In the genomic region with DNA sequence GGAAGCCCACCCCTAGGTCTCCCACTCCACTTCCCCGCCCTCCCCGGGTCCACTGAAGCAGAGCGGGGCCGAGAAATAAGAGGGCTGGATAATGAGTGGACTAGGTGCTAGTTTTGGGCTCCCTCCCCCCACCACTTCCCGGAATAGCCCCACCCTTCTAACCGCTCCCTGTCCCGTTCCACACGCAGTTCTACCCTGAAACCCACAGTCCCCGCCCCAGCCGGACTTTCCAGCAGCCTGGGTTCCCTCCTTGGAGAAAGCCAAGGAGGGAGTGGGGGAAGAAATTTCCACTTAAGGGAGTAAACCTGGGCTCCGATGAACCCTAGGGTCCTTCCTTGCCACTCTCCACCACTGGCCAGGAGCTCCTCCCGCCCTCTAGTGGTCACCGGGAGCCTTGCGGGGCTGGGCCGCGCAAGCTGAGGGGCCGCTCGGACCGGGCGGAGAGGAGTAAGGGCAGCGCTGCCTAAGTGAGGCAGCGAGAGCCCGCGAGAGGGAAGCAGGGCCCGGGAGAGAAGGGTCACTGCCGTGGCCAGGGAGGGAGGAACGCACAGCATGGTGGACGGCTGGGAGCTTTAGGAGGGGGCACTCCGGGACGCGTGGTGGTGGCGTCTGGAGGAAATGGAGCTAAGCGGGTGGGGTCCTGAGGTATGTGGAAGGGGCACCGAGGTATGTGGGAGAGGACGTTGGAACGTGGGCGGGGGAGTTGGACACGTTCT, we compare ENCODE assay signal across 8 cellular contexts. TPM values are rescaled to one million over a fixed set of nuclear protein-coding genes. Genes with fewer than 3 reads are reported as not detected.
DNase-seq lines count a peak whose midpoint lies in the region; ATAC-seq and TF ChIP-seq lines count a peak whose summit lies in the region.

No MANE protein-coding gene starts in this region.

- DNase-seq in CD8-positive, alpha-beta T cell: peak in 6 of 7 experiments; percentile 57 to 84 (median 70)
- peak; percentile 59 for DNase-seq in activated T-cell treated with anti-CD3 and anti-CD28 coated beads for 4 hours
- peak; percentile 89 for DNase-seq in epithelial cell of esophagus (ENCODE audit: low read depth)
- DNase-seq in mucosa of gallbladder (ENCODE audit: low spot score): peak; percentile 88
- DNase-seq in stimulated activated CD8-positive, alpha-beta memory T cell treated with anti-CD3 and anti-CD28 coated beads, Interleukin-7, amount 100 ng/mL, for 4 hours (ENCODE audit: low read depth in 2 of 2): peak; percentile 49 to 58

- no peaks in the 10 kb centered on the region for H4K20me1 ChIP-seq in OCI-LY1 (ENCODE audit: insufficient read depth, low read length)

- H2AFZ ChIP-seq in OCI-LY1 (ENCODE audit: low read length): no peak overlapping the region

- peak; percentile 14 for ATAC-seq in CD8-positive, alpha-beta T cell
- peak; percentile 48 for ATAC-seq in GM19452 (IDR thresholded peaks at IDR 0.05; ENCODE audit: unreplicated experiment)

- H3K36me3 ChIP-seq in CD8-positive, alpha-beta T cell (ENCODE audit: insufficient read depth, low read length): no peaks in the 10 kb centered on the region
- peaks cover 21% of the 10 kb centered on the region for H3K36me3 ChIP-seq in HUES6 (ENCODE audit: control insufficient read depth, insufficient read depth, low read length)
- H3K36me3 ChIP-seq in OCI-LY1 (ENCODE audit: insufficient read depth, low read length): no peaks in the 10 kb centered on the region

- peak overlapping the region; percentile 85 for H3K4me3 ChIP-seq in CD8-positive, alpha-beta T cell (ENCODE audit: low read depth, low read length)
- H3K4me3 ChIP-seq in HUES6 (ENCODE audit: low read depth, low read length): peak overlapping the region; percentile 76
- H3K4me3 ChIP-seq in OCI-LY1 (ENCODE audit: low read depth, low read length, poor library complexity, severe bottlenecking): peak overlapping the region; percentile 64
- peak overlapping the region; percentile 49 for H3K4me3 ChIP-seq in epithelial cell of esophagus (ENCODE audit: low read length)

- peak overlapping the region; percentile 98 for H3K27ac Mint-ChIP-seq in CD8-positive, alpha-beta T cell

- peaks cover 30% of the 10 kb centered on the region for H3K4me1 Mint-ChIP-seq in CD8-positive, alpha-beta T cell (ENCODE audit: low read depth)

- no peaks in the 10 kb centered on the region for H3F3A ChIP-seq in OCI-LY1 (ENCODE audit: insufficient read depth, low read length)

- peak overlapping the region; percentile 85 for H3K4me3 Mint-ChIP-seq in CD8-positive, alpha-beta T cell

- H3K27ac ChIP-seq in CD8-positive, alpha-beta T cell (ENCODE audit: low read depth, low read length): peak overlapping the region; percentile 89
- H3K27ac ChIP-seq in HUES6 (ENCODE audit: low read depth, low read length) (peak overlapping the region; percentile 54; the same call in 1 of the 2 replicates), OCI-LY1 (ENCODE audit: low read depth, low read length, poor library complexity, severe bottlenecking) (no peak overlapping the region)

- TF ChIP-seq CTCF in CD8-positive, alpha-beta T cell (IDR thresholded peaks at IDR 0.05): peak; percentile 87
- TF ChIP-seq CTCF in OCI-LY1 (IDR thresholded peaks at IDR 0.05; ENCODE audit: low read length) (peak; percentile 97), epithelial cell of esophagus (IDR thresholded peaks at IDR 0.05; ENCODE audit: insufficient read depth, low read depth, low read length, missing control alignments) (peak; percentile 85)

- H3K9ac ChIP-seq in HUES6 (ENCODE audit: low read length) (peak overlapping the region; percentile 87), OCI-LY1 (ENCODE audit: low read length) (peak overlapping the region; percentile 12; the same call in 1 of the 2 replicates)

- peak overlapping the region; percentile 96 for H3K4me2 ChIP-seq in OCI-LY1 (ENCODE audit: low read length)

- POLR2A ChIA-PET in CD8-positive, alpha-beta T cell (lab: Charles Lee): interaction anchor here (0.8 to 3.6 kb wide), 10 partner anchors 9 to 405 kb away, joined by 3 to 53 read pairs (median 3); a partner anchor contains a TSS

- peaks cover 24% of the 10 kb centered on the region for H3K4me1 ChIP-seq in CD8-positive, alpha-beta T cell (ENCODE audit: insufficient read depth, low read length)
- peaks cover 15% of the 10 kb centered on the region for H3K4me1 ChIP-seq in HUES6 (ENCODE audit: control insufficient read depth, insufficient read depth, low read length)
- peaks cover 21% of the 10 kb centered on the region for H3K4me1 ChIP-seq in OCI-LY1 (ENCODE audit: insufficient read depth, low read length, severe bottlenecking)

- H3K27me3 Mint-ChIP-seq in CD8-positive, alpha-beta T cell (ENCODE audit: low read depth): no peaks in the 10 kb centered on the region

- CTCF ChIA-PET in CD8-positive, alpha-beta T cell (lab: Charles Lee): interaction anchor here (0.5 to 7.6 kb wide), 20 partner anchors 9 to 913 kb away, joined by 3 to 147 read pairs (median 4); a partner anchor contains a TSS

- no peaks in the 10 kb centered on the region for H3K79me2 ChIP-seq in OCI-LY1 (ENCODE audit: insufficient read depth, low read length)

- H3K36me3 Mint-ChIP-seq in CD8-positive, alpha-beta T cell: peaks cover 2% of the 10 kb centered on the region

- H3K27me3 ChIP-seq in CD8-positive, alpha-beta T cell (ENCODE audit: insufficient read depth, low read length): no peaks in the 10 kb centered on the region
- no peaks in the 10 kb centered on the region for H3K27me3 ChIP-seq in HUES6 (ENCODE audit: control insufficient read depth, insufficient read depth, low read length)
- no peaks in the 10 kb centered on the region for H3K27me3 ChIP-seq in OCI-LY1 (ENCODE audit: insufficient read depth, low read length)

- intact Hi-C loops in CD8-positive, alpha-beta T cell (cut with DNase I, micrococcal nuclease): loop anchor here (1.0 to 5.0 kb wide), 6 partner anchors 15 to 129 kb away; a partner anchor contains a TSS

- no peaks in the 10 kb centered on the region for H3K9me2 ChIP-seq in OCI-LY1 (ENCODE audit: low read depth, low read length)

- H3K9me3 Mint-ChIP-seq in CD8-positive, alpha-beta T cell: no peaks in the 10 kb centered on the region

- H3K9me3 ChIP-seq in CD8-positive, alpha-beta T cell (ENCODE audit: low read length): no peaks in the 10 kb centered on the region
- no peaks in the 10 kb centered on the region for H3K9me3 ChIP-seq in HUES6 (ENCODE audit: control insufficient read depth, insufficient read depth, low read depth, low read length)
- no peaks in the 10 kb centered on the region for H3K9me3 ChIP-seq in OCI-LY1 (ENCODE audit: low read length)

RNA-seq across cellular contexts. Expression of a gene that starts 14.3 kb away (rescaled TPM):
- total RNA-seq in CD8-positive, alpha-beta T cell: 10 to 100 TPM; 18.5 to 18.8 TPM
- total RNA-seq in mucosa of gallbladder: 43.1 TPM

RNA-seq across cellular contexts. Expression of a gene that starts 15.1 kb away (rescaled TPM):
- 10 to 100 TPM; 24.4 to 25.8 TPM for total RNA-seq in CD8-positive, alpha-beta T cell
- total RNA-seq in mucosa of gallbladder: 31.3 TPM

RNA-seq across cellular contexts. Expression of a gene that starts 19.8 kb away (rescaled TPM):
- 1 to 10 TPM; 1.1 TPM for total RNA-seq in CD8-positive, alpha-beta T cell
- total RNA-seq in mucosa of gallbladder: 0.83 TPM

RNA-seq across cellular contexts. Expression of a gene that starts 20.3 kb away (rescaled TPM):
- total RNA-seq in CD8-positive, alpha-beta T cell: 10 to 100 TPM; 58.9 to 71.2 TPM
- total RNA-seq in mucosa of gallbladder: 158 TPM

RNA-seq across cellular contexts. Expression of a gene that starts 53.1 kb away (rescaled TPM):
- 10 to 100 TPM; 15.6 to 16.7 TPM for total RNA-seq in CD8-positive, alpha-beta T cell
- total RNA-seq in mucosa of gallbladder: 130 TPM
